In genomic region chr5:177071671-177072385, GRCh38 we compare ENCODE assay signal across 8 cellular contexts. TPM values are rescaled to one million over a fixed set of nuclear protein-coding genes. Genes with fewer than 3 reads are reported as not detected.
DNase-seq lines count a peak whose midpoint lies in the region; ATAC-seq and TF ChIP-seq lines count a peak whose summit lies in the region.

No MANE protein-coding gene starts in this region.

- H3K4me2 ChIP-seq in OCI-LY3 (ENCODE audit: low read length), result peak overlapping the region; percentile 87

- H3K36me3 ChIP-seq in HUES6 (ENCODE audit: control insufficient read depth, insufficient read depth, low read length), result no peaks in the 10 kb centered on the region
- H3K36me3 ChIP-seq in OCI-LY3 (replicated peaks; ENCODE audit: low read depth, low read length), result peaks cover 2% of the 10 kb centered on the region

- H3K4me3 Mint-ChIP-seq in natural killer cell, result no peak overlapping the region
- no peak overlapping the region for H3K4me3 Mint-ChIP-seq in stimulated activated naive CD8-positive, alpha-beta T cell treated with anti-CD3 and anti-CD28 coated beads, Interleukin-15, amount 100 ng/mL, for 72 hours

- H3K27ac ChIP-seq in HUES6 (ENCODE audit: low read depth, low read length) (no peak overlapping the region), OCI-LY3 (ENCODE audit: low read length) (peak overlapping the region; percentile 64)

- peak overlapping the region; percentile 27; the same call in 1 of the 2 replicates for H3K4me3 ChIP-seq in HUES6 (ENCODE audit: low read depth, low read length)
- H3K4me3 ChIP-seq in OCI-LY3 (ENCODE audit: low read length), result peak overlapping the region; percentile 64

- H3K4me1 ChIP-seq in HUES6 (ENCODE audit: control insufficient read depth, insufficient read depth, low read length) (peaks cover 3% of the 10 kb centered on the region; the same call in 1 of the 2 replicates), OCI-LY3 (ENCODE audit: low read length) (peaks cover 20% of the 10 kb centered on the region)

- H2AFZ ChIP-seq in OCI-LY3 (ENCODE audit: low read depth, low read length), result no peak overlapping the region

- no peaks in the 10 kb centered on the region for H3K27me3 Mint-ChIP-seq in natural killer cell (ENCODE audit: low read depth in 2 of 2)
- no peaks in the 10 kb centered on the region for H3K27me3 Mint-ChIP-seq in stimulated activated naive CD8-positive, alpha-beta T cell treated with anti-CD3 and anti-CD28 coated beads, Interleukin-15, amount 100 ng/mL, for 72 hours

- H3K27ac Mint-ChIP-seq in natural killer cell, result no peak overlapping the region
- no peak overlapping the region for H3K27ac Mint-ChIP-seq in stimulated activated naive CD8-positive, alpha-beta T cell treated with anti-CD3 and anti-CD28 coated beads, Interleukin-15, amount 100 ng/mL, for 72 hours

- no peaks in the 10 kb centered on the region for H3K79me2 ChIP-seq in OCI-LY3 (ENCODE audit: low read length)

- TF ChIP-seq CTCF in OCI-LY3 (IDR thresholded peaks at IDR 0.05; ENCODE audit: low read depth, low read length) (peak; percentile 94), natural killer cell (IDR thresholded peaks at IDR 0.05) (peak; percentile 93)

- peaks cover 5% of the 10 kb centered on the region in 2 donors for H3K4me1 Mint-ChIP-seq in natural killer cell
- peaks cover 6% of the 10 kb centered on the region for H3K4me1 Mint-ChIP-seq in stimulated activated naive CD8-positive, alpha-beta T cell treated with anti-CD3 and anti-CD28 coated beads, Interleukin-15, amount 100 ng/mL, for 72 hours

- H3K9me3 Mint-ChIP-seq in natural killer cell, result no peaks in the 10 kb centered on the region
- H3K9me3 Mint-ChIP-seq in stimulated activated naive CD8-positive, alpha-beta T cell treated with anti-CD3 and anti-CD28 coated beads, Interleukin-15, amount 100 ng/mL, for 72 hours, result no peaks in the 10 kb centered on the region

- no peak for TF ChIP-seq POLR2A in erythroblast (IDR thresholded peaks at IDR 0.05; ENCODE audit: low read length)

- no peak overlapping the region for H3K9ac ChIP-seq in HUES6 (ENCODE audit: low read length)
- H3K9ac ChIP-seq in OCI-LY3 (ENCODE audit: low read length), result peak overlapping the region; percentile 18; the same call in 1 of the 2 replicates

- no peaks in the 10 kb centered on the region for H4K20me1 ChIP-seq in OCI-LY3 (ENCODE audit: insufficient read depth, low read length)

- DNase-seq in AG20443 (ENCODE audit: low spot score) (peak; percentile 75), erythroblast (lab: John Stamatoyannopoulos, UW) (peak; percentile 68 to 82), natural killer cell (no peak)
- peak; percentile 32 for DNase-seq in activated CD8-positive, alpha-beta memory T cell treated with anti-CD3 and anti-CD28 coated beads, Interleukin-2, amount 50 U/mL, for 24 hours (ENCODE audit: extremely low read depth)
- DNase-seq in stimulated activated naive CD8-positive, alpha-beta T cell treated with anti-CD3 and anti-CD28 coated beads, Interleukin-15, amount 100 ng/mL, for 72 hours, result peak; percentile 48 to 49

- ATAC-seq in GM18868 (IDR thresholded peaks at IDR 0.05; ENCODE audit: unreplicated experiment) (peak; percentile 77), natural killer cell (peak; percentile 64 to 87 (median 79))
- ATAC-seq in stimulated activated naive CD8-positive, alpha-beta T cell treated with anti-CD3 and anti-CD28 coated beads, Interleukin-15, amount 100 ng/mL, for 72 hours, result peak; percentile 74

- intact Hi-C loops in natural killer cell (cut with micrococcal nuclease), result no loop called here

- H3K9me3 ChIP-seq in HUES6 (ENCODE audit: control insufficient read depth, insufficient read depth, low read depth, low read length), result no peaks in the 10 kb centered on the region
- no peaks in the 10 kb centered on the region for H3K9me3 ChIP-seq in OCI-LY3 (ENCODE audit: insufficient read depth, low read length)

- H3K27me3 ChIP-seq in HUES6 (ENCODE audit: control insufficient read depth, insufficient read depth, low read length) (no peaks in the 10 kb centered on the region), OCI-LY3 (ENCODE audit: low read depth, low read length) (no peaks in the 10 kb centered on the region)

- H3K36me3 Mint-ChIP-seq in natural killer cell, result no peaks in the 10 kb centered on the region

RNA-seq across cellular contexts. Expression of gene FGFR4, which starts 14.9 kb away (rescaled TPM):
- total RNA-seq in natural killer cell, result 1 to 10 TPM in 2 of 3 donors, under 1 TPM in 1; 0.72 to 1.5 (median 1.3) TPM

RNA-seq across cellular contexts. Expression of gene ZNF346, which starts 49.3 kb away (rescaled TPM):
- total RNA-seq in natural killer cell, result 10 to 100 TPM; 20.2 to 27.9 (median 21.6) TPM
